Comparison of ENCODE assay signal across 13 cellular contexts in genomic region chr5:135641329-135642178, GRCh38.
DNase-seq lines count a peak whose midpoint lies in the region; TF ChIP-seq lines count a peak whose summit lies in the region.
"Had no signal": no experiment of that assay in that cellular context is flagged by ENCODE, and none has a peak within 500 bp of the region (broad histone marks: within the 10 kb centered on the region; RNA-seq: fewer than 3 reads in every experiment).

No MANE protein-coding gene starts in this region.

- H3K27me3 Mint-ChIP-seq in osteocyte (ENCODE audit: unreplicated experiment), result peaks cover 39% of the 10 kb centered on the region
- H3K27me3 Mint-ChIP-seq in activated naive CD4-positive, alpha-beta T cell treated with anti-CD3 and anti-CD28 coated beads, Interleukin-2, amount 10 ng/mL, durations not matched to agents 7 days and 5 days, result peaks cover 8% of the 10 kb centered on the region

- H3K36me3 Mint-ChIP-seq in osteocyte (ENCODE audit: unreplicated experiment), result no peaks in the 10 kb centered on the region
- no peaks in the 10 kb centered on the region for H3K36me3 Mint-ChIP-seq in activated naive CD4-positive, alpha-beta T cell treated with anti-CD3 and anti-CD28 coated beads, Interleukin-2, amount 10 ng/mL, durations not matched to agents 7 days and 5 days

- CTCF ChIA-PET in activated naive CD4-positive, alpha-beta T cell treated with anti-CD3 and anti-CD28 coated beads, Interleukin-2, amount 10 ng/mL, durations not matched to agents 7 days and 5 days (lab: Charles Lee), result no interaction called here

- no peaks in the 10 kb centered on the region for H3K9me3 Mint-ChIP-seq in osteocyte (ENCODE audit: unreplicated experiment)
- no peaks in the 10 kb centered on the region for H3K9me3 Mint-ChIP-seq in activated naive CD4-positive, alpha-beta T cell treated with anti-CD3 and anti-CD28 coated beads, Interleukin-2, amount 10 ng/mL, durations not matched to agents 7 days and 5 days

- H3K4me1 Mint-ChIP-seq in osteocyte (ENCODE audit: unreplicated experiment), result no peaks in the 10 kb centered on the region
- no peaks in the 10 kb centered on the region for H3K4me1 Mint-ChIP-seq in activated naive CD4-positive, alpha-beta T cell treated with anti-CD3 and anti-CD28 coated beads, Interleukin-2, amount 10 ng/mL, durations not matched to agents 7 days and 5 days

- no peak for TF ChIP-seq CTCF in osteocyte (IDR thresholded peaks at IDR 0.05)

- no peak overlapping the region for H3K27ac Mint-ChIP-seq in osteocyte (ENCODE audit: unreplicated experiment)
- H3K27ac Mint-ChIP-seq in activated naive CD4-positive, alpha-beta T cell treated with anti-CD3 and anti-CD28 coated beads, Interleukin-2, amount 10 ng/mL, durations not matched to agents 7 days and 5 days, result no peak overlapping the region

- H3K4me3 Mint-ChIP-seq in osteocyte (ENCODE audit: unreplicated experiment), result no peak overlapping the region
- no peak overlapping the region for H3K4me3 Mint-ChIP-seq in activated naive CD4-positive, alpha-beta T cell treated with anti-CD3 and anti-CD28 coated beads, Interleukin-2, amount 10 ng/mL, durations not matched to agents 7 days and 5 days

- DNase-seq in NCI-H1694 treated with DMSO at 0.1 percent for 48 hours (lab: John Stamatoyannopoulos, UW), result peak; percentile 0
- no peak for DNase-seq in NCI-H1694 (lab: John Stamatoyannopoulos, UW)
- DNase-seq in COR-L47 (lab: John Stamatoyannopoulos, UW), result peak; percentile 78
- peak; percentile 94 for DNase-seq in NCI-H146 treated with DMSO at 0.1 percent for 48 hours (lab: John Stamatoyannopoulos, UW; ENCODE audit: unreplicated experiment)
- peak; percentile 54 for DNase-seq in osteocyte (ENCODE audit: extremely low spot score, unreplicated experiment)
- DNase-seq in NCI-H524 (lab: John Stamatoyannopoulos, UW), result no peak
- DNase-seq in dedifferentiated amniotic fluid mesenchymal stem cell (ENCODE audit: extremely low spot score), result no peak
- DNase-seq in activated naive CD4-positive, alpha-beta T cell treated with anti-CD3 and anti-CD28 coated beads, Interleukin-2, amount 10 ng/mL, durations not matched to agents 7 days and 5 days, result no peak
- DNase-seq: DMS79 treated with DMSO at 0.1 percent for 48 hours, GDM1, Karpas-422, NCI-H1436, NCI-H446 had no signal

Comparison
In these comparisons a context has a peak if more than half of its experiments do, and no peak if none do; other contexts are left out.
1. DNase-seq: peak in NCI-H1694 treated with DMSO at 0.1 percent for 48 hours (single experiment), COR-L47 (single experiment), NCI-H146 treated with DMSO at 0.1 percent for 48 hours (single experiment) and osteocyte (single experiment); none in NCI-H1694 (single experiment), NCI-H524 (0 of 2), dedifferentiated amniotic fluid mesenchymal stem cell (single experiment) and activated naive CD4-positive, alpha-beta T cell treated with anti-CD3 and anti-CD28 coated beads, Interleukin-2, amount 10 ng/mL, durations not matched to agents 7 days and 5 days (single experiment).